Comparison of ENCODE assay signal across 18 cellular contexts in the genomic region with DNA sequence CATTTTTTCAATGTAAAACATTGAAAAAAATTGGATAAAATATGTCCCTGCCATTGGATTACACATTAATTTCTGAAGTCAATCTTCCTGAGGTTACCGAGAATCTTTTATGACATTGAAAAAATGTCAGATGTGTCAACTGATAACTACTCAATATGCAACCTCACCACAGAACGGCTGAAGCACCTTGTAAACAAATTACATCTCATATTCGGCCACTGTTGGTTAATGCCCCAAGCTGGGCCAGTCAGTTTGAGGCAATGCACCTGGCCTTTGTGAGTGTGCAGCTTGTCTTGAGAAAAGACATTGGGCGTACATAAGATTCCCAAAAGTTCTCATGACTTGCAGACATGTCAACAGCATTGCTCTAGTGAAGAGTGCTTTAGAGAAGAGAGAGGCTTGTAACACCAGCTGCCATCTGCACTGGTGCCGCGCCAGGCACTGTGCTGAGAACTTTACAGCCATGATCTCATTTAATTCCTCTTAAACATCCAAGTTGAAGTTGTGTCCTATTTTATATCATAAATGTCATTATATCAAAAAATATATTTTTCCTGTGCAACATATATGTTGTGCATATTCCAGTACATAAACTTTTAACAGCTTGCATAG.
DNase-seq lines count a peak whose midpoint lies in the region; ATAC-seq, FAIRE-seq and TF ChIP-seq lines count a peak whose summit lies in the region.
"Had no signal": no experiment of that assay in that cellular context is flagged by ENCODE, and none has a peak within 500 bp of the region (broad histone marks: within the 10 kb centered on the region; RNA-seq: fewer than 3 reads in every experiment).

No MANE protein-coding gene starts in this region.

- no peaks in the 10 kb centered on the region for H3K27me3 Mint-ChIP-seq in neural crest cell (ENCODE audit: low read depth)

- H3K27ac Mint-ChIP-seq in neural crest cell (ENCODE audit: unreplicated experiment) = peak overlapping the region; percentile 85

- no peak for DNase-seq in Right ventricle myocardium superior
- DNase-seq in Right ventricle myocardium inferior (ENCODE audit: missing footprints) = no peak
- peak; percentile 46 for DNase-seq in ELR (ENCODE audit: low read depth)
- DNase-seq in NCI-H524 treated with DMSO at 0.1 percent for 48 hours (lab: John Stamatoyannopoulos, UW) = peak; percentile 52
- no peak for DNase-seq in neural crest cell (ENCODE audit: low read depth, low spot score)
- no peak for DNase-seq in frontal cortex (ENCODE audit: low spot score in 2 of 2)
- DNase-seq: AML-193, KBM-7, NCI-H1092 treated with DMSO at 0.1 percent for 48 hours, NCI-H1436 treated with DMSO at 0.1 percent for 48 hours, NCI-H2029, NCI-H345, OCI-M1 had no signal

- no peak for TF ChIP-seq CTCF in neural crest cell (conservative IDR thresholded peaks at IDR 0.05)

- FAIRE-seq in frontal cortex (lab: Jason Lieb, UNC) = no peak
- FAIRE-seq: D721Med, G401.6, RCC 7860 had no signal

- ATAC-seq in Right ventricle myocardium superior (ENCODE audit: poor library complexity) = peak; percentile 34
- no peak for ATAC-seq in Right ventricle myocardium inferior
- ATAC-seq in HG02852 (IDR thresholded peaks at IDR 0.05; ENCODE audit: unreplicated experiment) = no peak
- ATAC-seq in GM18498 (IDR thresholded peaks at IDR 0.05; ENCODE audit: unreplicated experiment) = no peak

- intact Hi-C loops in Right ventricle myocardium superior (cut with DNase I) = no loop called here
- intact Hi-C loops in Right ventricle myocardium inferior (cut with DNase I) = no loop called here

- peaks cover 53% of the 10 kb centered on the region for H3K4me1 Mint-ChIP-seq in neural crest cell

- H3K4me3 Mint-ChIP-seq in neural crest cell = no peak overlapping the region

- no peaks in the 10 kb centered on the region for H3K36me3 Mint-ChIP-seq in neural crest cell (ENCODE audit: low read depth)

- peaks cover 6% of the 10 kb centered on the region for H3K9me3 Mint-ChIP-seq in neural crest cell

Comparison
In these comparisons a context has a peak if more than half of its experiments do, and no peak if none do; other contexts are left out.
1. DNase-seq: peak in ELR (single experiment) and NCI-H524 treated with DMSO at 0.1 percent for 48 hours (single experiment); none in Right ventricle myocardium superior (single experiment), Right ventricle myocardium inferior (single experiment), neural crest cell (single experiment) and frontal cortex (0 of 2).